1 cellular context compared by ENCODE assay signal in genomic region chr5:52787600-52788504, GRCh38.
TF ChIP-seq lines count a peak whose summit lies in the region.

Gene ITGA1, plus strand, starts transcription at chr5:52787916. Its CDS starts 438 bp downstream, at chr5:52788354.
Gene PELO, plus strand, starts transcription at chr5:52787916. Its CDS starts 12,479 bp downstream, at chr5:52800395.

TF ChIP-seq in HepG2, 621 proteins besides CTCF, POLR2A, EP300 and RAD21 (continued from another document and continues in another):
- TF ChIP-seq ZNF280D (CRISPR knock-in tag; IDR thresholded peaks at IDR 0.05) (peak; percentile 81), SKIL (CRISPR knock-in tag; IDR thresholded peaks at IDR 0.05; ENCODE audit: borderline replicate concordance) (no peak; the same call in 1 of the 2 replicates), ZNF12 (CRISPR knock-in tag; IDR thresholded peaks at IDR 0.05) (no peak), POLR2G (IDR thresholded peaks at IDR 0.05; ENCODE audit: low read depth, low read length) (peak; percentile 77), TFE3 (CRISPR knock-in tag; IDR thresholded peaks at IDR 0.05) (peak; percentile 42; the same call in 1 of the 2 replicates), ZNF780A (CRISPR knock-in tag; IDR thresholded peaks at IDR 0.05) (no peak), ZNF225 (CRISPR knock-in tag; IDR thresholded peaks at IDR 0.05) (no peak), ZSCAN31 (CRISPR knock-in tag; IDR thresholded peaks at IDR 0.05; ENCODE audit: low read depth) (peak; percentile 96), ZNF513 (CRISPR knock-in tag; conservative IDR thresholded peaks at IDR 0.05) (no peak), ZNF550 (CRISPR knock-in tag; IDR thresholded peaks at IDR 0.05; ENCODE audit: borderline replicate concordance) (no peak), ZFP36L1 (CRISPR knock-in tag; IDR thresholded peaks at IDR 0.05) (no peak), ZNF839 (CRISPR knock-in tag; IDR thresholded peaks at IDR 0.05; ENCODE audit: borderline replicate concordance) (no peak), ZNF572 (CRISPR knock-in tag; IDR thresholded peaks at IDR 0.05) (no peak), TAF1 (CRISPR knock-in tag; IDR thresholded peaks at IDR 0.05) (peak; percentile 68; the same call in 1 of the 2 replicates), ZNF484 (CRISPR knock-in tag; IDR thresholded peaks at IDR 0.05; ENCODE audit: borderline replicate concordance, low read depth) (no peak), NCOA5 (CRISPR knock-in tag; IDR thresholded peaks at IDR 0.05) (no peak), RBM39 (IDR thresholded peaks at IDR 0.05; ENCODE audit: low read depth, low read length, poor library complexity, severe bottlenecking) (peak; percentile 93), MZF1 (CRISPR knock-in tag; IDR thresholded peaks at IDR 0.05; ENCODE audit: borderline replicate concordance) (no peak), ZNF547 (CRISPR knock-in tag; IDR thresholded peaks at IDR 0.05) (no peak; the same call in 1 of the 2 replicates), AFF4 (CRISPR knock-in tag; IDR thresholded peaks at IDR 0.05) (peak; percentile 21; the same call in 1 of the 2 replicates), KLF15 (CRISPR knock-in tag; IDR thresholded peaks at IDR 0.05; ENCODE audit: borderline replicate concordance) (no peak), ZNF142 (CRISPR knock-in tag; IDR thresholded peaks at IDR 0.05) (peak; percentile 32; the same call in 1 of the 2 replicates), KLF12 (CRISPR knock-in tag; IDR thresholded peaks at IDR 0.05; ENCODE audit: borderline replicate concordance) (no peak; the same call in 1 of the 2 replicates), MTA1 (CRISPR knock-in tag; IDR thresholded peaks at IDR 0.05; ENCODE audit: borderline replicate concordance) (peak; percentile 78), ZNF333 (CRISPR knock-in tag; IDR thresholded peaks at IDR 0.05; ENCODE audit: borderline replicate concordance) (peak; percentile 74; the same call in 1 of the 2 replicates), ZNF382 (CRISPR knock-in tag; IDR thresholded peaks at IDR 0.05; ENCODE audit: borderline replicate concordance) (no peak), RBAK (CRISPR knock-in tag; IDR thresholded peaks at IDR 0.05) (no peak), ZNF317 (CRISPR knock-in tag; IDR thresholded peaks at IDR 0.05) (no peak), ZNF121 (CRISPR knock-in tag; IDR thresholded peaks at IDR 0.05) (no peak), ZKSCAN5 (CRISPR knock-in tag; IDR thresholded peaks at IDR 0.05) (no peak), ZNF598 (CRISPR knock-in tag; IDR thresholded peaks at IDR 0.05; ENCODE audit: borderline replicate concordance) (peak; percentile 73; the same call in 1 of the 2 replicates), ERF (CRISPR knock-in tag; IDR thresholded peaks at IDR 0.05) (0 out of 2 replicates have a peak, but pooled peaks have one; percentile 40), DMAP1 (CRISPR knock-in tag; IDR thresholded peaks at IDR 0.05) (peak; percentile 69), PREB (CRISPR knock-in tag; IDR thresholded peaks at IDR 0.05) (no peak), ZC3H13 (CRISPR knock-in tag; IDR thresholded peaks at IDR 0.05) (no peak), ZBTB43 (CRISPR knock-in tag; conservative IDR thresholded peaks at IDR 0.05) (no peak; the same call in 1 of the 2 replicates), TBL1XR1 (IDR thresholded peaks at IDR 0.05; ENCODE audit: borderline replicate concordance, low read length, partially characterized antibody) (no peak), GTF3A (CRISPR knock-in tag; conservative IDR thresholded peaks at IDR 0.05) (0 out of 2 replicates have a peak, but pooled peaks have one; percentile 72), ZNF891 (CRISPR knock-in tag; IDR thresholded peaks at IDR 0.05) (peak; percentile 77; the same call in 1 of the 2 replicates), SP2 (CRISPR knock-in tag; IDR thresholded peaks at IDR 0.05) (peak; percentile 34)
